In the genomic region with DNA sequence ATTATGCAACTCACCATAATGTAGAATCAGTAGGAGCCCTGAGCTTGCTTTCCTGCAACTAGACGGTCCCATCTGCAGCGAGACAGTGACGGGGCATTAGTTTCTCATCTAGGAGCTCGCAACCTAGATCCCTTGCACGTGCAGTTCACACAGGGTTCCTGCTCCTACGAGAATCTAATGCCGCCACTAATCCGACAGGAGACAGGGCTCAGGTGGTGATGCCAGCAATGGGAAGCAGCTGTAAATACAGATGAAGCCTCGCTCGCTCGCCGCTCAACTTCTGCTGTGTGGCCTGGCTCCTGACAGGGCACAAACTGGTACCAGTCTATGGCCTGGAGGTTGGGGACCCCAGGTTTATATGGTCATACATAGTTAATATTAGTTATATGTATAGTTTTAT, we compare ENCODE assay signal across 30 cellular contexts.
"Had no signal": no experiment of that assay in that cellular context is flagged by ENCODE, and none has a peak within 500 bp of the region (broad histone marks: within the 10 kb centered on the region; RNA-seq: fewer than 3 reads in every experiment).

No MANE protein-coding gene starts in this region.

- H3K4me3 ChIP-seq: ascending aorta, cardiac muscle cell had no signal

- H3K4me1 ChIP-seq: ascending aorta had no signal

- H3K9me3 ChIP-seq: ascending aorta had no signal

- ATAC-seq: activated CD4-positive, alpha-beta T cell treated with anti-CD3 and anti-CD28 coated beads for 36 hours; activated CD4-positive, CD25-positive, alpha-beta regulatory T cell treated with anti-CD3 and anti-CD28 coated beads, Interleukin-2, amount 50 U/mL, for 24 hours; activated CD8-positive, alpha-beta memory T cell treated with anti-CD3 and anti-CD28 coated beads, Interleukin-2, amount 10 ng/mL, durations not matched to agents 7 days and 5 days; activated CD8-positive, alpha-beta T cell treated with anti-CD3 and anti-CD28 coated beads, Interleukin-2, amount 10 ng/mL, durations not matched to agents 7 days and 5 days; activated naive CD8-positive, alpha-beta T cell treated with anti-CD3 and anti-CD28 coated beads, Interleukin-2, amount 50 U/mL, for 24 hours; WTC11 had no signal

- H3K27ac ChIP-seq: ascending aorta, cardiac muscle cell, VCaP had no signal

- DNase-seq: activated CD4-positive, alpha-beta memory T cell treated with anti-CD3 and anti-CD28 coated beads, Interleukin-2, amount 10 ng/mL, durations not matched to agents 7 days and 5 days; activated CD4-positive, alpha-beta T cell treated with anti-CD3 and anti-CD28 coated beads for 1 hour; activated CD4-positive, alpha-beta T cell treated with anti-CD3 and anti-CD28 coated beads for 36 hours; activated CD4-positive, alpha-beta T cell treated with anti-CD3 and anti-CD28 coated beads for 48 hours; activated CD4-positive, alpha-beta T cell treated with anti-CD3 and anti-CD28 coated beads, Interleukin-2, amount 10 ng/mL, durations not matched to agents 7 days and 5 days; activated CD4-positive, alpha-beta T cell treated with anti-CD3 and anti-CD28 coated beads, Interleukin-2, amount 50 U/mL, for 48 hours; activated CD4-positive, CD25-positive, alpha-beta regulatory T cell; activated CD8-positive, alpha-beta memory T cell treated with anti-CD3 and anti-CD28 coated beads for 24 hours; activated CD8-positive, alpha-beta memory T cell treated with anti-CD3 and anti-CD28 coated beads, Interleukin-2, amount 10 ng/mL, durations not matched to agents 7 days and 5 days; activated CD8-positive, alpha-beta memory T cell treated with anti-CD3 and anti-CD28 coated beads, Interleukin-2, amount 50 U/mL, for 48 hours; activated CD8-positive, alpha-beta T cell treated with anti-CD3 and anti-CD28 coated beads, Interleukin-2, amount 10 ng/mL, durations not matched to agents 7 days and 5 days; activated effector memory CD4-positive, alpha-beta T cell treated with Interleukin-2 at 50 U/mL for 16 hours; activated gamma-delta T cell; activated naive CD4-positive, alpha-beta T cell treated with anti-CD3 and anti-CD28 coated beads, Interleukin-2, amount 10 ng/mL, durations not matched to agents 7 days and 5 days; activated naive CD4-positive, alpha-beta T cell treated with Interleukin-2 at 50 U/mL for 16 hours; activated naive CD8-positive, alpha-beta T cell treated with anti-CD3 and anti-CD28 coated beads, Interleukin-2, amount 10 ng/mL, durations not matched to agents 7 days and 5 days; activated naive CD8-positive, alpha-beta T cell treated with anti-CD3 and anti-CD28 coated beads, Interleukin-2, amount 50 U/mL, for 24 hours; activated T-cell treated with anti-CD3 and anti-CD28 coated beads, Interleukin-2, amount 50 U/mL, for 24 hours; activated T-cell treated with anti-CD3 and anti-CD28 coated beads, Interleukin-2, amount 50 U/mL, for 48 hours; amygdala; anterior cingulate cortex; caudate nucleus; cerebellar nuclear complex; T-helper 2 cell; T-helper 9 cell had no signal

- H3K27me3 ChIP-seq: ascending aorta, cardiac muscle cell had no signal

- H3K36me3 ChIP-seq: ascending aorta, cardiac muscle cell had no signal
